25 cellular contexts compared by ENCODE assay signal in genomic region chr14:92627707-92628215, GRCh38.
A peak's percentile ranks its signal among the peaks of the same experiment; 100 is the strongest.
DNase-seq lines count a peak whose midpoint lies in the region; ATAC-seq, FAIRE-seq and TF ChIP-seq lines count a peak whose summit lies in the region.
"Had no signal": no experiment of that assay in that cellular context is flagged by ENCODE, and none has a peak within 500 bp of the region (broad histone marks: within the 10 kb centered on the region; RNA-seq: fewer than 3 reads in every experiment).

No MANE protein-coding gene starts in this region.

- no peak overlapping the region for H4K5ac ChIP-seq in IMR-90 (ENCODE audit: low read depth, low read length)

- WGBS in IMR-90 (ENCODE audit: extremely low coverage in 2 of 2, insufficient read length in 1 of 2), 2 experiments: 100% methylated on average over 1 of the region's 7 CpGs; no CpG with 5 or more reads in 1 of the 2 experiments
- 94 to 96% (median 95%) methylated on average over 7 of the region's 7 CpGs for WGBS in small intestine, 3 donors

- H2BK15ac ChIP-seq in IMR-90 (ENCODE audit: low read depth, low read length): 0 out of 3 replicates have a peak overlapping the region, but pooled peaks have one; percentile 74

- H3K36me3 ChIP-seq in IMR-90 (ENCODE audit: control insufficient read depth, insufficient read depth, low read length) (peaks cover 8% of the 10 kb centered on the region; the same call in 1 of the 2 replicates), bronchial epithelial cell (ENCODE audit: control insufficient read depth, insufficient read depth, low read length) (no peaks in the 10 kb centered on the region), small intestine (ENCODE audit: control insufficient read depth in 2 of 2, insufficient read depth in 2 of 2, low read length in 2 of 2) (peaks cover 0 to 8% of the 10 kb centered on the region in 2 donors)

- H3K4ac ChIP-seq in IMR-90 (ENCODE audit: low read depth, low read length): no peak overlapping the region

- H3K27me3 ChIP-seq in IMR-90 (ENCODE audit: control insufficient read depth, insufficient read depth, low read length) (no peaks in the 10 kb centered on the region), bronchial epithelial cell (ENCODE audit: control insufficient read depth, insufficient read depth, low read length) (no peaks in the 10 kb centered on the region), small intestine (ENCODE audit: control insufficient read depth in 2 of 2, insufficient read depth in 2 of 2, low read length in 2 of 2) (no peaks in the 10 kb centered on the region)
- H3K27me3 ChIP-seq: BLaER1 treated with 17β-estradiol and CSF1 and Interleukin-3, amounts not matched to agents 10 nM and 100 nM had no signal

- peaks cover 4 to 8% of the 10 kb centered on the region in 2 donors for H3K9me3 Mint-ChIP-seq in natural killer cell

- no peak overlapping the region for H2AFZ ChIP-seq in IMR-90 (replicated peaks; ENCODE audit: low read length, poor library complexity)
- H2AFZ ChIP-seq: GM23338 had no signal

- no peaks in the 10 kb centered on the region for H3K27me3 Mint-ChIP-seq in natural killer cell (ENCODE audit: low read depth in 2 of 2)
- H3K27me3 Mint-ChIP-seq: CD4-positive, alpha-beta T cell had no signal

- H3K23ac ChIP-seq in IMR-90 (ENCODE audit: low read depth, low read length): no peak overlapping the region

- H3K4me1 Mint-ChIP-seq in natural killer cell: peaks cover 45 to 70% of the 10 kb centered on the region in 2 donors

- FAIRE-seq in bronchial epithelial cell (lab: Jason Lieb, UNC) (peak; percentile 47), small intestine (lab: Jason Lieb, UNC) (no peak)
- FAIRE-seq: A549, D721Med, GM18507, HTR-8/SVneo had no signal

- H3K4me3 Mint-ChIP-seq in natural killer cell: no peak overlapping the region
- H3K4me3 Mint-ChIP-seq: CD4-positive, alpha-beta T cell; GM23338 had no signal

- in situ Hi-C loops in IMR-90 (cut with MboI; ENCODE audit: low sequenced_read_pairs): no loop called here

- H3K27ac Mint-ChIP-seq in natural killer cell: peak overlapping the region; percentile 64 to 66
- H3K27ac Mint-ChIP-seq: CD4-positive, alpha-beta T cell; GM23338 had no signal

- H3K4me1 ChIP-seq in IMR-90 (ENCODE audit: control insufficient read depth, insufficient read depth, low read length) (peaks cover 13% of the 10 kb centered on the region), small intestine (ENCODE audit: control insufficient read depth in 2 of 2, insufficient read depth in 1 of 2, low read depth in 1 of 2, low read length in 1 of 2) (no peaks in the 10 kb centered on the region)

- H3K4me2 ChIP-seq in IMR-90 (ENCODE audit: low read depth, low read length): no peak overlapping the region
- H3K4me2 ChIP-seq: A549; BLaER1 treated with 17β-estradiol and CSF1 and Interleukin-3, amounts not matched to agents 10 nM and 100 nM; GM23338 had no signal

- H3K9me1 ChIP-seq in IMR-90 (ENCODE audit: insufficient read depth, low read length): peaks cover 8% of the 10 kb centered on the region

- H2BK20ac ChIP-seq in IMR-90 (ENCODE audit: low read depth, low read length): no peak overlapping the region

- H3K79me1 ChIP-seq in IMR-90 (ENCODE audit: low read depth in 1 of 2, low read length in 2 of 2): peaks cover 20 to 50% of the 10 kb centered on the region in 2 experiments

- no peaks in the 10 kb centered on the region for H4K20me1 ChIP-seq in IMR-90 (ENCODE audit: insufficient read depth, low read length)

- H2AK9ac ChIP-seq in IMR-90 (replicated peaks; ENCODE audit: low read depth, low read length, poor library complexity): no peak overlapping the region

- H2BK120ac ChIP-seq in IMR-90 (ENCODE audit: low read depth, low read length): no peak overlapping the region

- no peak for TF ChIP-seq CTCF in IMR-90 (conservative IDR thresholded peaks at IDR 0.05; ENCODE audit: low read depth, low read length)
- no peak for TF ChIP-seq CTCF in bronchial epithelial cell (IDR thresholded peaks at IDR 0.05; ENCODE audit: insufficient read depth, low read length, severe bottlenecking)
- no peak for TF ChIP-seq CTCF in natural killer cell (IDR thresholded peaks at IDR 0.05)

- H3K18ac ChIP-seq in IMR-90 (ENCODE audit: low read depth, low read length): no peak overlapping the region

- ATAC-seq in IMR-90 (ENCODE audit: low read depth): no peak
- ATAC-seq in natural killer cell: no peak
- no peak for ATAC-seq in HG02981 (IDR thresholded peaks at IDR 0.05; ENCODE audit: unreplicated experiment)
- no peak for ATAC-seq in GM21515 (IDR thresholded peaks at IDR 0.05; ENCODE audit: unreplicated experiment)
- ATAC-seq: A549 had no signal

- peaks cover 12% of the 10 kb centered on the region for H3K36me3 Mint-ChIP-seq in natural killer cell

- H3K9me3 ChIP-seq in IMR-90 (ENCODE audit: control insufficient read depth, insufficient read depth, low read length) (peaks cover 16% of the 10 kb centered on the region), small intestine (ENCODE audit: control insufficient read depth, low read depth) (peaks cover 5% of the 10 kb centered on the region)

- POLR2A ChIA-PET in IMR-90 (lab: Charles Lee; ENCODE audit: unreplicated experiment): no interaction called here

- intact Hi-C loops in IMR-90 (cut with micrococcal nuclease) (no loop called here), natural killer cell (cut with micrococcal nuclease) (no loop called here)

- TF ChIP-seq RAD21 in IMR-90 (IDR thresholded peaks at IDR 0.05; ENCODE audit: low read length): no peak

- no TSS peak for BruUV-seq in IMR-90 (replicated peaks; lab: Mats Ljungman, UMichigan)

- no peak overlapping the region for H3K56ac ChIP-seq in IMR-90 (ENCODE audit: extremely low read depth, insufficient read depth, low read length)

- H4K91ac ChIP-seq in IMR-90 (ENCODE audit: insufficient read depth, low read depth, low read length): no peak overlapping the region

- H3K27ac ChIP-seq in IMR-90 (ENCODE audit: insufficient read depth, low read length) (no peak overlapping the region), small intestine (ENCODE audit: low read depth in 1 of 2, low read length in 1 of 2) (no peak overlapping the region)
- H3K27ac ChIP-seq: BLaER1 treated with 17β-estradiol and CSF1 and Interleukin-3, amounts not matched to agents 10 nM and 100 nM; RWPE1 had no signal

- no peak for TF ChIP-seq POLR2A in IMR-90 (IDR thresholded peaks at IDR 0.05; ENCODE audit: low read depth, low read length)

- CTCF ChIA-PET in IMR-90 (lab: Yijun Ruan, JAX): no interaction called here

- H3K4me3 ChIP-seq in IMR-90 (ENCODE audit: insufficient read depth, low read depth, low read length) (no peak overlapping the region), bronchial epithelial cell (ENCODE audit: low read depth, low read length) (no peak overlapping the region), small intestine (ENCODE audit: low read depth in 1 of 2, low read length in 2 of 2) (no peak overlapping the region)
- H3K4me3 ChIP-seq: A549, GM23338 had no signal

- no peak overlapping the region for H2AK5ac ChIP-seq in IMR-90 (ENCODE audit: low read depth, low read length)

- no peak overlapping the region for H2BK5ac ChIP-seq in IMR-90 (ENCODE audit: low read depth, low read length, poor library complexity, severe bottlenecking)

- no peak overlapping the region for H3K14ac ChIP-seq in IMR-90 (replicated peaks; ENCODE audit: low read depth, low read length)

- dilution Hi-C loops in IMR-90 (cut with HindIII; ENCODE audit: low sequenced_read_pairs, unreplicated experiment): no loop called here

- H3K9ac ChIP-seq in IMR-90 (ENCODE audit: low read depth, low read length): no peak overlapping the region
- H3K9ac ChIP-seq: BLaER1 treated with 17β-estradiol and CSF1 and Interleukin-3, amounts not matched to agents 10 nM and 100 nM had no signal

- no peak overlapping the region for H4K8ac ChIP-seq in IMR-90 (ENCODE audit: low read depth in 2 of 2, low read length in 2 of 2)

- DNase-seq in IMR-90 (no peak), bronchial epithelial cell (ENCODE audit: low read depth) (no peak), natural killer cell (no peak), NCI-H2081 treated with DMSO at 0.1 percent for 48 hours (lab: John Stamatoyannopoulos, UW) (no peak), small intestine (no peak)
- DNase-seq: AML-193; CD4-positive, alpha-beta T cell; KBM-7; MV-4-11; NCI-H1105; NCI-H1436 treated with DMSO at 0.1 percent for 48 hours; NCI-H187 treated with DMSO at 0.1 percent for 48 hours; NCI-H2107; NCI-H524 treated with DMSO at 0.1 percent for 48 hours; NCI-H774; SHP77 had no signal

TF ChIP-seq in IMR-90, 13 proteins besides CTCF, POLR2A, EP300 and RAD21 (continues in another document):
- TF ChIP-seq ELK1 (IDR thresholded peaks at IDR 0.05; ENCODE audit: borderline replicate concordance, low read depth, low read length) (no peak), CEBPB (IDR thresholded peaks at IDR 0.05; ENCODE audit: low read depth, low read length) (no peak), SMC3 (IDR thresholded peaks at IDR 0.05; ENCODE audit: low read depth, low read length) (no peak), USF2 (IDR thresholded peaks at IDR 0.05; ENCODE audit: low read depth, low read length) (no peak), RFX5 (IDR thresholded peaks at IDR 0.05; ENCODE audit: low read depth, low read length) (no peak), MAFK (IDR thresholded peaks at IDR 0.05; ENCODE audit: low read depth, low read length) (no peak), BHLHE40 (IDR thresholded peaks at IDR 0.05; ENCODE audit: low read depth, low read length) (no peak), NFE2L2 (IDR thresholded peaks at IDR 0.05; ENCODE audit: low read depth, low read length) (no peak), MAZ (IDR thresholded peaks at IDR 0.05; ENCODE audit: borderline replicate concordance, low read depth, low read length) (no peak), MXI1 (IDR thresholded peaks at IDR 0.05; ENCODE audit: borderline replicate concordance, low read depth, low read length) (no peak), CHD1 (IDR thresholded peaks at IDR 0.05; ENCODE audit: low read depth, low read length) (no peak), RCOR1 (IDR thresholded peaks at IDR 0.05; ENCODE audit: insufficient replicate concordance, low read length) (no peak)
